16 cellular contexts compared by ENCODE assay signal in genomic region chr17:40816569-40816968, GRCh38. TPM values are rescaled to one million over a fixed set of nuclear protein-coding genes. Genes with fewer than 3 reads are reported as not detected.
A peak's percentile ranks its signal among the peaks of the same experiment; 100 is the strongest.
DNase-seq lines count a peak whose midpoint lies in the region; ATAC-seq lines count a peak whose summit lies in the region.
"Had no signal": no experiment of that assay in that cellular context is flagged by ENCODE, and none has a peak within 500 bp of the region (broad histone marks: within the 10 kb centered on the region; RNA-seq: fewer than 3 reads in every experiment).

No MANE protein-coding gene starts in this region.

- no peak for DNase-seq in activated CD4-positive, alpha-beta T cell treated with anti-CD3 and anti-CD28 coated beads, Interleukin-2, amount 10 ng/mL, durations not matched to agents 7 days and 5 days
- DNase-seq in activated CD4-positive, alpha-beta T cell treated with anti-CD3 and anti-CD28 coated beads for 36 hours, result no peak
- DNase-seq in CD4-positive, CD25-positive, alpha-beta regulatory T cell, result no peak
- DNase-seq in T-cell, result no peak
- DNase-seq in natural killer cell treated with Interleukin-12 subunit alpha and Interleukin-12 subunit beta and Interleukin-15 and Interleukin-18, amount 100 ng/mL, for 72 hours (ENCODE audit: low spot score), result no peak
- no peak for DNase-seq in aorta
- no peak for DNase-seq in HPDE6-E6E7 (ENCODE audit: extremely low spot score)
- DNase-seq in central memory CD4-positive, alpha-beta T cell, result no peak
- DNase-seq: 8988T, BE2C, KBM-7, NCI-H146, NCI-H2081, NCI-H510A, PC-9 had no signal

- H3K36me3 ChIP-seq in CD4-positive, CD25-positive, alpha-beta regulatory T cell (ENCODE audit: control insufficient read depth, insufficient read depth, low read length), result peaks cover 5% of the 10 kb centered on the region
- H3K36me3 ChIP-seq in aorta (ENCODE audit: control insufficient read depth in 1 of 2, insufficient read depth in 2 of 2, low read length in 1 of 2), result no peaks in the 10 kb centered on the region
- H3K36me3 ChIP-seq: BE2C had no signal

- no peak overlapping the region for H3K27ac ChIP-seq in CD4-positive, CD25-positive, alpha-beta regulatory T cell (ENCODE audit: insufficient read depth, low read length, poor library complexity, severe bottlenecking)
- no peak overlapping the region for H3K27ac ChIP-seq in aorta (ENCODE audit: low read depth in 1 of 2, low read length in 2 of 2)
- H3K27ac ChIP-seq: PC-9 had no signal

- POLR2A ChIA-PET in activated CD4-positive, alpha-beta T cell treated with anti-CD3 and anti-CD28 coated beads, Interleukin-2, amount 10 ng/mL, durations not matched to agents 7 days and 5 days (lab: Charles Lee), result interaction anchor here (0.7 kb wide), 1 partner anchor 253 kb away, joined by 6 read pairs; no protein-coding TSS in a partner anchor
- POLR2A ChIA-PET in activated CD4-positive, alpha-beta T cell treated with anti-CD3 and anti-CD28 coated beads for 36 hours (lab: Charles Lee), result no interaction called here
- POLR2A ChIA-PET in T-cell (lab: Charles Lee), result interaction anchor here (0.5 to 0.7 kb wide), 2 partner anchors 856 to 874 kb away, joined by 3 to 11 read pairs; no protein-coding TSS in a partner anchor

- H3K4me3 ChIP-seq in CD4-positive, CD25-positive, alpha-beta regulatory T cell (ENCODE audit: low read depth, low read length), result no peak overlapping the region
- H3K4me3 ChIP-seq in aorta (ENCODE audit: low read length in 2 of 2), result no peak overlapping the region

- intact Hi-C loops in activated CD4-positive, alpha-beta T cell treated with anti-CD3 and anti-CD28 coated beads for 36 hours (cut with DNase I, micrococcal nuclease), result loop anchor here in 1 of 2 experiments (5.0 kb wide), 2 partner anchors 454 to 1101 kb away; partner anchors contain the start of genes ACLY and GJD3
- intact Hi-C loops in aorta (cut with DNase I), result loop anchor here in 1 of 2 donors (5.0 kb wide), 1 partner anchor 726 kb away; no protein-coding TSS in a partner anchor

- H3K9me3 ChIP-seq in CD4-positive, CD25-positive, alpha-beta regulatory T cell (ENCODE audit: control insufficient read depth in 2 of 2, low read length in 2 of 2), result no peaks in the 10 kb centered on the region
- no peaks in the 10 kb centered on the region for H3K9me3 ChIP-seq in aorta (ENCODE audit: control insufficient read depth, low read length)
- H3K9me3 ChIP-seq: BE2C had no signal

- peak overlapping the region; percentile 41 for H3K4me3 Mint-ChIP-seq in activated CD4-positive, alpha-beta T cell treated with anti-CD3 and anti-CD28 coated beads, Interleukin-2, amount 10 ng/mL, durations not matched to agents 7 days and 5 days
- no peak overlapping the region for H3K4me3 Mint-ChIP-seq in activated CD4-positive, alpha-beta T cell treated with anti-CD3 and anti-CD28 coated beads for 36 hours
- peak overlapping the region; percentile 9 to 92 (median 64) for H3K4me3 Mint-ChIP-seq in CD4-positive, CD25-positive, alpha-beta regulatory T cell
- peak overlapping the region in 2 of 3 donors; percentile 49 to 59 for H3K4me3 Mint-ChIP-seq in T-cell
- peak overlapping the region; percentile 92 for H3K4me3 Mint-ChIP-seq in natural killer cell treated with Interleukin-12 subunit alpha and Interleukin-12 subunit beta and Interleukin-15 and Interleukin-18, amount 100 ng/mL, for 72 hours

- no peak overlapping the region for H3K27ac Mint-ChIP-seq in activated CD4-positive, alpha-beta T cell treated with anti-CD3 and anti-CD28 coated beads, Interleukin-2, amount 10 ng/mL, durations not matched to agents 7 days and 5 days
- no peak overlapping the region for H3K27ac Mint-ChIP-seq in activated CD4-positive, alpha-beta T cell treated with anti-CD3 and anti-CD28 coated beads for 36 hours
- peak overlapping the region in 1 of 3 donors; percentile 76 for H3K27ac Mint-ChIP-seq in CD4-positive, CD25-positive, alpha-beta regulatory T cell
- H3K27ac Mint-ChIP-seq in T-cell, result no peak overlapping the region
- peak overlapping the region in 1 of 2 donors; percentile 9 for H3K27ac Mint-ChIP-seq in natural killer cell treated with Interleukin-12 subunit alpha and Interleukin-12 subunit beta and Interleukin-15 and Interleukin-18, amount 100 ng/mL, for 72 hours

- H3K27me3 ChIP-seq in CD4-positive, CD25-positive, alpha-beta regulatory T cell (ENCODE audit: control insufficient read depth, insufficient read depth, low read length), result peaks cover 14% of the 10 kb centered on the region
- no peaks in the 10 kb centered on the region for H3K27me3 ChIP-seq in aorta (ENCODE audit: control insufficient read depth in 1 of 2, insufficient read depth in 2 of 2, low read length in 1 of 2)

- 90 to 93% methylated on average over 3 of the region's 3 CpGs for WGBS in aorta, 2 donors

- H3K27me3 Mint-ChIP-seq in activated CD4-positive, alpha-beta T cell treated with anti-CD3 and anti-CD28 coated beads, Interleukin-2, amount 10 ng/mL, durations not matched to agents 7 days and 5 days, result peaks cover 22% of the 10 kb centered on the region
- peaks cover 13% of the 10 kb centered on the region for H3K27me3 Mint-ChIP-seq in activated CD4-positive, alpha-beta T cell treated with anti-CD3 and anti-CD28 coated beads for 36 hours
- H3K27me3 Mint-ChIP-seq in CD4-positive, CD25-positive, alpha-beta regulatory T cell, result peaks cover 15% of the 10 kb centered on the region
- peaks cover 28 to 34% of the 10 kb centered on the region in 2 donors for H3K27me3 Mint-ChIP-seq in T-cell
- H3K27me3 Mint-ChIP-seq in natural killer cell treated with Interleukin-12 subunit alpha and Interleukin-12 subunit beta and Interleukin-15 and Interleukin-18, amount 100 ng/mL, for 72 hours, result peaks cover 22 to 40% of the 10 kb centered on the region in 2 donors

- no peak for ATAC-seq in activated CD4-positive, alpha-beta T cell treated with anti-CD3 and anti-CD28 coated beads for 36 hours
- ATAC-seq in CD4-positive, CD25-positive, alpha-beta regulatory T cell (ENCODE audit: low read depth in 2 of 2), result no peak
- no peak for ATAC-seq in T-cell (replicated peaks in 1 of 4)
- ATAC-seq in natural killer cell treated with Interleukin-12 subunit alpha and Interleukin-12 subunit beta and Interleukin-15 and Interleukin-18, amount 100 ng/mL, for 72 hours, result no peak
- ATAC-seq in aorta (ENCODE audit: low FRiP score), result no peak

- H3K9me3 Mint-ChIP-seq in activated CD4-positive, alpha-beta T cell treated with anti-CD3 and anti-CD28 coated beads, Interleukin-2, amount 10 ng/mL, durations not matched to agents 7 days and 5 days, result peaks cover 8% of the 10 kb centered on the region
- no peaks in the 10 kb centered on the region for H3K9me3 Mint-ChIP-seq in activated CD4-positive, alpha-beta T cell treated with anti-CD3 and anti-CD28 coated beads for 36 hours (ENCODE audit: low read depth)
- peaks cover 0 to 12% (median 5%) of the 10 kb centered on the region in 7 donors for H3K9me3 Mint-ChIP-seq in CD4-positive, CD25-positive, alpha-beta regulatory T cell
- H3K9me3 Mint-ChIP-seq in T-cell, result peaks cover 0 to 6% (median 0%) of the 10 kb centered on the region in 3 donors
- peaks cover 3% of the 10 kb centered on the region for H3K9me3 Mint-ChIP-seq in natural killer cell treated with Interleukin-12 subunit alpha and Interleukin-12 subunit beta and Interleukin-15 and Interleukin-18, amount 100 ng/mL, for 72 hours

- H3K4me1 Mint-ChIP-seq in activated CD4-positive, alpha-beta T cell treated with anti-CD3 and anti-CD28 coated beads, Interleukin-2, amount 10 ng/mL, durations not matched to agents 7 days and 5 days, result peaks cover 29% of the 10 kb centered on the region
- peaks cover 24% of the 10 kb centered on the region for H3K4me1 Mint-ChIP-seq in activated CD4-positive, alpha-beta T cell treated with anti-CD3 and anti-CD28 coated beads for 36 hours
- H3K4me1 Mint-ChIP-seq in CD4-positive, CD25-positive, alpha-beta regulatory T cell, result peaks cover 5 to 32% (median 14%) of the 10 kb centered on the region in 4 donors
- peaks cover 20 to 31% (median 27%) of the 10 kb centered on the region in 3 donors for H3K4me1 Mint-ChIP-seq in T-cell
- peaks cover 9 to 24% of the 10 kb centered on the region in 2 donors for H3K4me1 Mint-ChIP-seq in natural killer cell treated with Interleukin-12 subunit alpha and Interleukin-12 subunit beta and Interleukin-15 and Interleukin-18, amount 100 ng/mL, for 72 hours (ENCODE audit: low read depth in 2 of 2)

- no peaks in the 10 kb centered on the region for H3K4me1 ChIP-seq in CD4-positive, CD25-positive, alpha-beta regulatory T cell (ENCODE audit: control insufficient read depth, insufficient read depth, low read length, poor library complexity, severe bottlenecking)
- no peaks in the 10 kb centered on the region for H3K4me1 ChIP-seq in aorta (ENCODE audit: control insufficient read depth in 1 of 2, insufficient read depth in 2 of 2, low read length in 2 of 2)
- H3K4me1 ChIP-seq: BE2C had no signal

- CTCF ChIA-PET in activated CD4-positive, alpha-beta T cell treated with anti-CD3 and anti-CD28 coated beads, Interleukin-2, amount 10 ng/mL, durations not matched to agents 7 days and 5 days (lab: Charles Lee), result interaction anchor here (0.6 to 1.2 kb wide), 2 partner anchors 11 to 531 kb away, joined by 3 read pairs; no protein-coding TSS in a partner anchor
- CTCF ChIA-PET in activated CD4-positive, alpha-beta T cell treated with anti-CD3 and anti-CD28 coated beads for 36 hours (lab: Charles Lee), result interaction anchor here (1.0 kb wide), 1 partner anchor 10 kb away, joined by 3 read pairs; no protein-coding TSS in a partner anchor
- CTCF ChIA-PET in T-cell (lab: Charles Lee), result interaction anchor here (0.6 to 0.7 kb wide), 2 partner anchors 191 to 832 kb away, joined by 3 to 4 read pairs; no protein-coding TSS in a partner anchor

- H3K36me3 Mint-ChIP-seq in activated CD4-positive, alpha-beta T cell treated with anti-CD3 and anti-CD28 coated beads, Interleukin-2, amount 10 ng/mL, durations not matched to agents 7 days and 5 days (ENCODE audit: low read depth), result peaks cover 38% of the 10 kb centered on the region
- H3K36me3 Mint-ChIP-seq in activated CD4-positive, alpha-beta T cell treated with anti-CD3 and anti-CD28 coated beads for 36 hours (ENCODE audit: low read depth), result peaks cover 18% of the 10 kb centered on the region
- H3K36me3 Mint-ChIP-seq in CD4-positive, CD25-positive, alpha-beta regulatory T cell, result peaks cover 27% of the 10 kb centered on the region
- H3K36me3 Mint-ChIP-seq in T-cell, result peaks cover 26% of the 10 kb centered on the region
- H3K36me3 Mint-ChIP-seq in natural killer cell treated with Interleukin-12 subunit alpha and Interleukin-12 subunit beta and Interleukin-15 and Interleukin-18, amount 100 ng/mL, for 72 hours, result peaks cover 34% of the 10 kb centered on the region

RNA-seq across cellular contexts. Expression of gene KRT10, which starts 5.8 kb away (rescaled TPM):
- 10 to 100 TPM; 21.0 to 22.9 TPM for total RNA-seq in activated CD4-positive, alpha-beta T cell treated with anti-CD3 and anti-CD28 coated beads, Interleukin-2, amount 10 ng/mL, durations not matched to agents 7 days and 5 days
- total RNA-seq in activated CD4-positive, alpha-beta T cell treated with anti-CD3 and anti-CD28 coated beads for 36 hours, result 10 to 100 TPM; 20.2 to 35.9 TPM
- 28.1 TPM for total RNA-seq in CD4-positive, CD25-positive, alpha-beta regulatory T cell
- 100 to 1,000 TPM; 125 to 172 (median 148) TPM for polyA plus RNA-seq in CD4-positive, CD25-positive, alpha-beta regulatory T cell
- total RNA-seq in T-cell (10 to 100 TPM; 27.2 to 35.3 (median 31.4) TPM), aorta (10 to 100 TPM; 35.3 to 39.3 TPM)
- total RNA-seq in natural killer cell treated with Interleukin-12 subunit alpha and Interleukin-12 subunit beta and Interleukin-15 and Interleukin-18, amount 100 ng/mL, for 72 hours, result 10 to 100 TPM; 26.8 to 42.3 TPM
- 10 to 100 TPM; 39.3 to 39.7 TPM for polyA plus RNA-seq in aorta

RNA-seq across cellular contexts. Expression of gene KRT28, which starts 16.8 kb away (rescaled TPM):
- total RNA-seq in activated CD4-positive, alpha-beta T cell treated with anti-CD3 and anti-CD28 coated beads, Interleukin-2, amount 10 ng/mL, durations not matched to agents 7 days and 5 days, result not detected
- not detected for total RNA-seq in activated CD4-positive, alpha-beta T cell treated with anti-CD3 and anti-CD28 coated beads for 36 hours
- total RNA-seq in CD4-positive, CD25-positive, alpha-beta regulatory T cell, result not detected
- not detected for polyA plus RNA-seq in CD4-positive, CD25-positive, alpha-beta regulatory T cell
- total RNA-seq in T-cell (not detected), aorta (not detected)
- not detected for total RNA-seq in natural killer cell treated with Interleukin-12 subunit alpha and Interleukin-12 subunit beta and Interleukin-15 and Interleukin-18, amount 100 ng/mL, for 72 hours
- polyA plus RNA-seq in aorta, result not detected
- total RNA-seq: H1, PC-9 had no signal
- polyA plus RNA-seq: H1 had no signal

RNA-seq across cellular contexts. Expression of gene KRT27, which starts 34.2 kb away (rescaled TPM):
- not detected for total RNA-seq in activated CD4-positive, alpha-beta T cell treated with anti-CD3 and anti-CD28 coated beads, Interleukin-2, amount 10 ng/mL, durations not matched to agents 7 days and 5 days
- not detected for total RNA-seq in activated CD4-positive, alpha-beta T cell treated with anti-CD3 and anti-CD28 coated beads for 36 hours
- total RNA-seq in CD4-positive, CD25-positive, alpha-beta regulatory T cell, result not detected
- not detected for polyA plus RNA-seq in CD4-positive, CD25-positive, alpha-beta regulatory T cell
- total RNA-seq in T-cell (not detected), aorta (not detected)
- total RNA-seq in natural killer cell treated with Interleukin-12 subunit alpha and Interleukin-12 subunit beta and Interleukin-15 and Interleukin-18, amount 100 ng/mL, for 72 hours, result not detected
- polyA plus RNA-seq in aorta, result not detected
- total RNA-seq: H1, PC-9 had no signal
- polyA plus RNA-seq: H1 had no signal

RNA-seq across cellular contexts. Expression of gene KRT26, which starts 44.6 kb away (rescaled TPM):
- total RNA-seq in activated CD4-positive, alpha-beta T cell treated with anti-CD3 and anti-CD28 coated beads, Interleukin-2, amount 10 ng/mL, durations not matched to agents 7 days and 5 days, result not detected
- total RNA-seq in activated CD4-positive, alpha-beta T cell treated with anti-CD3 and anti-CD28 coated beads for 36 hours, result not detected
- total RNA-seq in CD4-positive, CD25-positive, alpha-beta regulatory T cell, result not detected
- not detected for polyA plus RNA-seq in CD4-positive, CD25-positive, alpha-beta regulatory T cell
- not detected for total RNA-seq in T-cell
- total RNA-seq in natural killer cell treated with Interleukin-12 subunit alpha and Interleukin-12 subunit beta and Interleukin-15 and Interleukin-18, amount 100 ng/mL, for 72 hours, result not detected
- not detected for total RNA-seq in aorta
- not detected for polyA plus RNA-seq in aorta
- total RNA-seq: H1, PC-9 had no signal
- polyA plus RNA-seq: H1 had no signal

RNA-seq across cellular contexts. Expression of gene KRT12, which starts 50.5 kb away (rescaled TPM):
- not detected for total RNA-seq in activated CD4-positive, alpha-beta T cell treated with anti-CD3 and anti-CD28 coated beads, Interleukin-2, amount 10 ng/mL, durations not matched to agents 7 days and 5 days
- not detected for total RNA-seq in activated CD4-positive, alpha-beta T cell treated with anti-CD3 and anti-CD28 coated beads for 36 hours
- total RNA-seq in CD4-positive, CD25-positive, alpha-beta regulatory T cell, result not detected
- not detected for polyA plus RNA-seq in CD4-positive, CD25-positive, alpha-beta regulatory T cell
- total RNA-seq in T-cell (under 1 TPM in 1 of 5 donors, not detected in 4; 0.10 TPM), aorta (not detected)
- not detected for total RNA-seq in natural killer cell treated with Interleukin-12 subunit alpha and Interleukin-12 subunit beta and Interleukin-15 and Interleukin-18, amount 100 ng/mL, for 72 hours
- polyA plus RNA-seq in aorta, result 1 to 10 TPM in 1 of 2 donors, not detected in 1; 1.0 TPM
- total RNA-seq: H1, PC-9 had no signal
- polyA plus RNA-seq: H1 had no signal
